In the genomic region with DNA sequence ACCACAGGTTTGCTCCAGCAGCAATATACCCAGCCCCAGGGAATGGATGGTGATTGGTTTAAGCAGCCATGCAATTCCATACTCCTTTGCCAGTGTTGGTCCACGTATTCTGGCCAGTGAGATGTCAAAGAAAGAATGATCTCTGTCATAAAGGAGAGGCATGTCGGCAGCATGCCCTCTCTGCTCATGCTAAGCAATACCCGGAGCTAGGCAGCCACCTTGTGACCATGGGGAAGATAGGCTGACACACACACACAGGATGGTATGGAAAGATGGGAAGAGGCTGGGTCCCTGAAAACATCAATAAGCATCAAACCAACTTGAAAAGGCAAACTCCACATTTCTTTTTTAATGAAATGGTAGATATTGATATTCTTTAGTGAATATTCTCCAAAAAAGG, we compare ENCODE assay signal across 1 cellular context.
TF ChIP-seq lines count a peak whose summit lies in the region.

No MANE protein-coding gene starts in this region.

TF ChIP-seq in A549, 52 proteins besides CTCF, POLR2A, EP300 and RAD21:
- TF ChIP-seq, protein P1, sequence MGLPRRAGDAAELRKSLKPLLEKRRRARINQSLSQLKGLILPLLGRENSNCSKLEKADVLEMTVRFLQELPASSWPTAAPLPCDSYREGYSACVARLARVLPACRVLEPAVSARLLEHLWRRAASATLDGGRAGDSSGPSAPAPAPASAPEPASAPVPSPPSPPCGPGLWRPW (IDR thresholded peaks at IDR 0.05): no peak
- TF ChIP-seq EHF (CRISPR knock-in tag; IDR thresholded peaks at IDR 0.05) (no peak), SREBF2 (IDR thresholded peaks at IDR 0.05) (no peak), CEBPB (IDR thresholded peaks at IDR 0.05) (no peak), HOXB13 (CRISPR knock-in tag; IDR thresholded peaks at IDR 0.05; ENCODE audit: low read depth) (no peak), HOXB5 (CRISPR knock-in tag; IDR thresholded peaks at IDR 0.05) (no peak), FOXS1 (CRISPR knock-in tag; IDR thresholded peaks at IDR 0.05) (no peak), FOSL2 (IDR thresholded peaks at IDR 0.05) (no peak), FOSL2 (CRISPR knock-in tag; IDR thresholded peaks at IDR 0.05) (no peak), FOSB (CRISPR knock-in tag; IDR thresholded peaks at IDR 0.05) (no peak), MAFK (IDR thresholded peaks at IDR 0.05; ENCODE audit: partially characterized antibody) (no peak), EHMT2 (IDR thresholded peaks at IDR 0.05; ENCODE audit: low read depth) (no peak), HEYL (CRISPR knock-in tag; IDR thresholded peaks at IDR 0.05) (no peak), BHLHE40 (IDR thresholded peaks at IDR 0.05; ENCODE audit: low read depth, low read length) (no peak), CBX2 (IDR thresholded peaks at IDR 0.05; ENCODE audit: borderline replicate concordance, low read depth) (no peak), KDM5A (IDR thresholded peaks at IDR 0.05) (no peak), JUNB (IDR thresholded peaks at IDR 0.05) (no peak)
- TF ChIP-seq, protein P2, sequence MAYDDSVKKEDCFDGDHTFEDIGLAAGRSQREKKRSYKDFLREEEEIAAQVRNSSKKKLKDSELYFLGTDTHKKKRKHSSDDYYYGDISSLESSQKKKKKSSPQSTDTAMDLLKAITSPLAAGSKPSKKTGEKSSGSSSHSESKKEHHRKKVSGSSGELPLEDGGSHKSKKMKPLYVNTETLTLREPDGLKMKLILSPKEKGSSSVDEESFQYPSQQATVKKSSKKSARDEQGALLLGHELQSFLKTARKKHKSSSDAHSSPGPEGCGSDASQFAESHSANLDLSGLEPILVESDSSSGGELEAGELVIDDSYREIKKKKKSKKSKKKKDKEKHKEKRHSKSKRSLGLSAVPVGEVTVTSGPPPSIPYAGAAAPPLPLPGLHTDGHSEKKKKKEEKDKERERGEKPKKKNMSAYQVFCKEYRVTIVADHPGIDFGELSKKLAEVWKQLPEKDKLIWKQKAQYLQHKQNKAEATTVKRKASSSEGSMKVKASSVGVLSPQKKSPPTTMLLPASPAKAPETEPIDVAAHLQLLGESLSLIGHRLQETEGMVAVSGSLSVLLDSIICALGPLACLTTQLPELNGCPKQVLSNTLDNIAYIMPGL (CRISPR knock-in tag; IDR thresholded peaks at IDR 0.05; ENCODE audit: borderline replicate concordance): no peak
- TF ChIP-seq, protein P3, sequence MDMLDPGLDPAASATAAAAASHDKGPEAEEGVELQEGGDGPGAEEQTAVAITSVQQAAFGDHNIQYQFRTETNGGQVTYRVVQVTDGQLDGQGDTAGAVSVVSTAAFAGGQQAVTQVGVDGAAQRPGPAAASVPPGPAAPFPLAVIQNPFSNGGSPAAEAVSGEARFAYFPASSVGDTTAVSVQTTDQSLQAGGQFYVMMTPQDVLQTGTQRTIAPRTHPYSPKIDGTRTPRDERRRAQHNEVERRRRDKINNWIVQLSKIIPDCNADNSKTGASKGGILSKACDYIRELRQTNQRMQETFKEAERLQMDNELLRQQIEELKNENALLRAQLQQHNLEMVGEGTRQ (IDR thresholded peaks at IDR 0.05): no peak
TF ChIP-seq in A549: peak in this region for 0.
